In genomic region chr16:67967183-67967955, GRCh38 we compare ENCODE assay signal across 8 cellular contexts. TPM values are rescaled to one million over a fixed set of nuclear protein-coding genes. Genes with fewer than 3 reads are reported as not detected.
DNase-seq lines count a peak whose midpoint lies in the region; ATAC-seq and TF ChIP-seq lines count a peak whose summit lies in the region.

No MANE protein-coding gene starts in this region.

- peak overlapping the region; percentile 67 to 100 (median 91) for H3K4me3 ChIP-seq in heart left ventricle
- H3K4me3 ChIP-seq in epithelial cell of esophagus (ENCODE audit: low read length), result peak overlapping the region; percentile 82
- peak overlapping the region; percentile 56 for H3K4me3 ChIP-seq in neuron (ENCODE audit: low read length)

- H3K36me3 ChIP-seq in heart left ventricle, result peaks cover 0 to 26% (median 13%) of the 10 kb centered on the region in 9 donors
- no peaks in the 10 kb centered on the region for H3K36me3 ChIP-seq in neuron (ENCODE audit: insufficient read depth, low read length)

- peak overlapping the region; percentile 95 to 100 (median 99) for H3K27ac ChIP-seq in heart left ventricle

- H3K4me1 ChIP-seq in heart left ventricle (peaks cover 31 to 61% (median 54%) of the 10 kb centered on the region in 12 donors), neuron (ENCODE audit: insufficient read depth, low read length) (peaks cover 23% of the 10 kb centered on the region)

- peaks cover 19% of the 10 kb centered on the region for H3K4me1 Mint-ChIP-seq in T-helper 2 cell treated with Interferon-gamma antibody and Interleukin-4, amounts not matched to agents 5 μg/mL and 100 μg/mL, for 36 hours (ENCODE audit: low read depth)

- WGBS in heart left ventricle, 4 donors, result 2 to 4% (median 3%) methylated on average over 18 of the region's 18 CpGs

- no peak for TF ChIP-seq CTCF in heart left ventricle (IDR thresholded peaks at IDR 0.05)
- TF ChIP-seq CTCF in epithelial cell of esophagus (IDR thresholded peaks at IDR 0.05; ENCODE audit: insufficient read depth, low read depth, low read length, missing control alignments), result no peak

- TF ChIP-seq POLR2A in heart left ventricle (IDR thresholded peaks at IDR 0.05), result no peak

- no peaks in the 10 kb centered on the region for H3K27me3 ChIP-seq in heart left ventricle
- no peaks in the 10 kb centered on the region for H3K27me3 ChIP-seq in neuron (ENCODE audit: insufficient read depth, low read length)

- intact Hi-C loops in heart left ventricle (cut with DNase I) (loop anchor here in 1 of 10 donors (10.0 kb wide), 1 partner anchor 267 kb away; the partner anchor contains the start of gene ESRP2), Right ventricle myocardium inferior (cut with DNase I) (no loop called here)

- H2AFZ ChIP-seq in neuron (ENCODE audit: low read depth, low read length), result no peak overlapping the region

- peaks cover 6% of the 10 kb centered on the region for H3K36me3 Mint-ChIP-seq in T-helper 2 cell treated with Interferon-gamma antibody and Interleukin-4, amounts not matched to agents 5 μg/mL and 100 μg/mL, for 36 hours (ENCODE audit: low read depth)

- no peaks in the 10 kb centered on the region for H3K9me3 Mint-ChIP-seq in T-helper 2 cell treated with Interferon-gamma antibody and Interleukin-4, amounts not matched to agents 5 μg/mL and 100 μg/mL, for 36 hours

- H3K27me3 Mint-ChIP-seq in T-helper 2 cell treated with Interferon-gamma antibody and Interleukin-4, amounts not matched to agents 5 μg/mL and 100 μg/mL, for 36 hours (ENCODE audit: low read depth), result no peaks in the 10 kb centered on the region

- H3K27ac Mint-ChIP-seq in T-helper 2 cell treated with Interferon-gamma antibody and Interleukin-4, amounts not matched to agents 5 μg/mL and 100 μg/mL, for 36 hours, result peak overlapping the region; percentile 97

- ATAC-seq in heart left ventricle (no peak), Right ventricle myocardium inferior (no peak)

- H3K9me3 ChIP-seq in heart left ventricle, result no peaks in the 10 kb centered on the region
- H3K9me3 ChIP-seq in neuron (ENCODE audit: low read length), result no peaks in the 10 kb centered on the region

- H3K4me3 Mint-ChIP-seq in T-helper 2 cell treated with Interferon-gamma antibody and Interleukin-4, amounts not matched to agents 5 μg/mL and 100 μg/mL, for 36 hours, result peak overlapping the region; percentile 99

- DNase-seq in heart left ventricle (no peak), Right ventricle myocardium inferior (ENCODE audit: missing footprints) (no peak), epithelial cell of esophagus (ENCODE audit: low read depth) (peak; percentile 52), KG1 (lab: John Stamatoyannopoulos, UW) (no peak), NCI-H2107 (lab: John Stamatoyannopoulos, UW) (no peak), NCI-H2196 (lab: John Stamatoyannopoulos, UW; ENCODE audit: unreplicated experiment) (no peak)
- DNase-seq in T-helper 2 cell treated with Interferon-gamma antibody and Interleukin-4, amounts not matched to agents 5 μg/mL and 100 μg/mL, for 36 hours (ENCODE audit: low spot score), result peak; percentile 21

RNA-seq across cellular contexts. Expression of gene SLC12A4, which starts 1.1 kb away (rescaled TPM):
- total RNA-seq in heart left ventricle (10 to 100 TPM; 64.6 to 92.2 (median 86.8) TPM), Right ventricle myocardium inferior (97.5 TPM)
- 10 to 100 TPM; 65.3 to 81.5 TPM for polyA plus RNA-seq in heart left ventricle

RNA-seq across cellular contexts. Expression of gene DPEP3, which starts 12.9 kb away (rescaled TPM):
- total RNA-seq in heart left ventricle (under 1 TPM in 2 of 9 donors, not detected in 7; 0.13 to 0.16 TPM), Right ventricle myocardium inferior (not detected)
- polyA plus RNA-seq in heart left ventricle, result not detected

RNA-seq across cellular contexts. Expression of gene LCAT, which starts 23.4 kb away (rescaled TPM):
- total RNA-seq in heart left ventricle (10 to 100 TPM in 7 of 9 donors, 1 to 10 TPM in 2; 9.7 to 24.1 (median 18.2) TPM), Right ventricle myocardium inferior (19.0 TPM)
- 10 to 100 TPM; 10.9 to 31.7 TPM for polyA plus RNA-seq in heart left ventricle

RNA-seq across cellular contexts. Expression of gene PSMB10, which starts 30.7 kb away (rescaled TPM):
- total RNA-seq in heart left ventricle (100 to 1,000 TPM in 1 of 9 donors, 10 to 100 TPM in 8; 39.4 to 182 (median 60.5) TPM), Right ventricle myocardium inferior (59.3 TPM)
- 100 to 1,000 TPM in 1 of 2 donors, 10 to 100 TPM in 1; 56.9 to 118 TPM for polyA plus RNA-seq in heart left ventricle

RNA-seq across cellular contexts. Expression of gene DPEP2, which starts 31.9 kb away (rescaled TPM):
- total RNA-seq in heart left ventricle (1 to 10 TPM in 5 of 9 donors, under 1 TPM in 4; 0.42 to 9.8 (median 1.2) TPM), Right ventricle myocardium inferior (0.87 TPM)
- polyA plus RNA-seq in heart left ventricle, result 1 to 10 TPM; 1.1 to 1.2 TPM

Comparison
In these comparisons a context has a peak if more than half of its experiments do, and no peak if none do; other contexts are left out.
1. DNase-seq: peak in T-helper 2 cell treated with Interferon-gamma antibody and Interleukin-4, amounts not matched to agents 5 μg/mL and 100 μg/mL, for 36 hours (single experiment) and epithelial cell of esophagus (single experiment); none in heart left ventricle (0 of 5), Right ventricle myocardium inferior (single experiment), KG1 (single experiment), NCI-H2107 (single experiment) and NCI-H2196 (single experiment).
2. Peak in every context shown above with its lines, with median percentiles within 50 percentile points of each other: H3K4me3 ChIP-seq.